In the genomic region with DNA sequence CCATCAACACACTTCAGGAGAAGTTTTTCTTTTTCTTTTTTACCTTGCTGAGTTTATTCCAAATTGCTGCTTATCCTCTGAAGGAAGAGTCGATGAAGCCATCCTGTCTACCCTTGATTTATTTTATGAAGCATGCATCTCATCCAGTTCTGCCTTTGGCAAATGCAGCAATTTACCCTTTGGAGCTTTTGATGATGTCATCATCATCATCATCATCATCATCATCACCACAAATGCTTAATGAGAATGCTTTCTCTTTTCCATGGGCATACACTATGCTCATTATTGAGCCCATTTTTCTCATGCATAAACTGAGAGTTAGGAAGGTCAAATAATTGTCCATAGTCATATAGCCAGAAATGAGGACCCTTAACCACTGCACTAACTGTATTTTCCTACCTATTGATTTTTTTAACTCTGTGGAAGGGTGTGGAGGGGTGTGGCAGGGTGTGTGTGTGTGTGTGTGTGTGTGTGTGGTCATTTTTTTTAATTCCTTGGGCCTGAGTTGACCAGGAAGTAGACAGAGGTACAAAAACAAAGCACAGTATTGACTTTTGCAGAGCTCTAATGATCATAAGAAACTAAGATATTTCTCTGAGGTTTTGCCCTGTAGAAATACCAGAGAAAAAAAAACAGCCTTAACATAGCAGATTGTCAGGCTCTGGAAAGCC, we compare ENCODE assay signal across 2 cellular contexts.
TF ChIP-seq lines count a peak whose summit lies in the region.

No MANE protein-coding gene starts in this region.

TF ChIP-seq in HepG2, 621 proteins besides CTCF, POLR2A, EP300 and RAD21 (continued from another document):
- TF ChIP-seq, protein P1, sequence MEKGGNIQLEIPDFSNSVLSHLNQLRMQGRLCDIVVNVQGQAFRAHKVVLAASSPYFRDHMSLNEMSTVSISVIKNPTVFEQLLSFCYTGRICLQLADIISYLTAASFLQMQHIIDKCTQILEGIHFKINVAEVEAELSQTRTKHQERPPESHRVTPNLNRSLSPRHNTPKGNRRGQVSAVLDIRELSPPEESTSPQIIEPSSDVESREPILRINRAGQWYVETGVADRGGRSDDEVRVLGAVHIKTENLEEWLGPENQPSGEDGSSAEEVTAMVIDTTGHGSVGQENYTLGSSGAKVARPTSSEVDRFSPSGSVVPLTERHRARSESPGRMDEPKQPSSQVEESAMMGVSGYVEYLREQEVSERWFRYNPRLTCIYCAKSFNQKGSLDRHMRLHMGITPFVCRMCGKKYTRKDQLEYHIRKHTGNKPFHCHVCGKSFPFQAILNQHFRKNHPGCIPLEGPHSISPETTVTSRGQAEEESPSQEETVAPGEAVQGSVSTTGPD (CRISPR knock-in tag; IDR thresholded peaks at IDR 0.05) = no peak
- peak; percentile 96 for TF ChIP-seq ATF7 (IDR thresholded peaks at IDR 0.05)
- TF ChIP-seq ATF7 (CRISPR knock-in tag; IDR thresholded peaks at IDR 0.05) = no peak
- peak; percentile 92 for TF ChIP-seq CREB1 (IDR thresholded peaks at IDR 0.05)
- no peak for TF ChIP-seq CREB1 (CRISPR knock-in tag; IDR thresholded peaks at IDR 0.05)

TF ChIP-seq in K562, 482 proteins besides CTCF, POLR2A, EP300 and RAD21 (continued from another document):
- TF ChIP-seq, protein P2, sequence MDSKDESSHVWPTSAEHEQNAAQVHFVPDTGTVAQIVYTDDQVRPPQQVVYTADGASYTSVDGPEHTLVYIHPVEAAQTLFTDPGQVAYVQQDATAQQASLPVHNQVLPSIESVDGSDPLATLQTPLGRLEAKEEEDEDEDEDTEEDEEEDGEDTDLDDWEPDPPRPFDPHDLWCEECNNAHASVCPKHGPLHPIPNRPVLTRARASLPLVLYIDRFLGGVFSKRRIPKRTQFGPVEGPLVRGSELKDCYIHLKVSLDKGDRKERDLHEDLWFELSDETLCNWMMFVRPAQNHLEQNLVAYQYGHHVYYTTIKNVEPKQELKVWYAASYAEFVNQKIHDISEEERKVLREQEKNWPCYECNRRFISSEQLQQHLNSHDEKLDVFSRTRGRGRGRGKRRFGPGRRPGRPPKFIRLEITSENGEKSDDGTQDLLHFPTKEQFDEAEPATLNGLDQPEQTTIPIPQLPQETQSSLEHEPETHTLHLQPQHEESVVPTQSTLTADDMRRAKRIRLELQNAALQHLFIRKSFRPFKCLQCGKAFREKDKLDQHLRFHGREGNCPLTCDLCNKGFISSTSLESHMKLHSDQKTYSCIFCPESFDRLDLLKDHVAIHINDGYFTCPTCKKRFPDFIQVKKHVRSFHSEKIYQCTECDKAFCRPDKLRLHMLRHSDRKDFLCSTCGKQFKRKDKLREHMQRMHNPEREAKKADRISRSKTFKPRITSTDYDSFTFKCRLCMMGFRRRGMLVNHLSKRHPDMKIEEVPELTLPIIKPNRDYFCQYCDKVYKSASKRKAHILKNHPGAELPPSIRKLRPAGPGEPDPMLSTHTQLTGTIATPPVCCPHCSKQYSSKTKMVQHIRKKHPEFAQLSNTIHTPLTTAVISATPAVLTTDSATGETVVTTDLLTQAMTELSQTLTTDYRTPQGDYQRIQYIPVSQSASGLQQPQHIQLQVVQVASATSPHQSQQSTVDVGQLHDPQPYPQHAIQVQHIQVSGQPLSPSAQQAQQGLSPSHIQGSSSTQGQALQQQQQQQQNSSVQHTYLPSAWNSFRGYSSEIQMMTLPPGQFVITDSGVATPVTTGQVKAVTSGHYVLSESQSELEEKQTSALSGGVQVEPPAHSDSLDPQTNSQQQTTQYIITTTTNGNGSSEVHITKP (IDR thresholded peaks at IDR 0.05; ENCODE audit: partially characterized antibody) = no peak
- TF ChIP-seq ESRRA (IDR thresholded peaks at IDR 0.05; ENCODE audit: borderline replicate concordance, low read depth) = 0 out of 2 replicates have a peak, but pooled peaks have one; percentile 53
- no peak for TF ChIP-seq JUND (IDR thresholded peaks at IDR 0.05; ENCODE audit: borderline replicate concordance, low read depth, low read length)
- peak; percentile 60; the same call in 1 of the 3 replicates for TF ChIP-seq JUND (tag; IDR thresholded peaks at IDR 0.05; ENCODE audit: borderline replicate concordance, low read depth, low read length)
- TF ChIP-seq ADNP (tag; IDR thresholded peaks at IDR 0.05) = no peak
- no peak for TF ChIP-seq C11orf30 (IDR thresholded peaks at IDR 0.05; ENCODE audit: low read depth)
- no peak for TF ChIP-seq PML (IDR thresholded peaks at IDR 0.05; ENCODE audit: low read length)
- TF ChIP-seq PHF20 (IDR thresholded peaks at IDR 0.05; ENCODE audit: partially characterized antibody) = no peak
- TF ChIP-seq ATF1 (CRISPR knock-in tag; IDR thresholded peaks at IDR 0.05) = no peak
- peak; percentile 43; the same call in 1 of the 2 replicates for TF ChIP-seq ATF1 (tag; IDR thresholded peaks at IDR 0.05)
- no peak for TF ChIP-seq EP400 (IDR thresholded peaks at IDR 0.05)
- TF ChIP-seq, protein P3, sequence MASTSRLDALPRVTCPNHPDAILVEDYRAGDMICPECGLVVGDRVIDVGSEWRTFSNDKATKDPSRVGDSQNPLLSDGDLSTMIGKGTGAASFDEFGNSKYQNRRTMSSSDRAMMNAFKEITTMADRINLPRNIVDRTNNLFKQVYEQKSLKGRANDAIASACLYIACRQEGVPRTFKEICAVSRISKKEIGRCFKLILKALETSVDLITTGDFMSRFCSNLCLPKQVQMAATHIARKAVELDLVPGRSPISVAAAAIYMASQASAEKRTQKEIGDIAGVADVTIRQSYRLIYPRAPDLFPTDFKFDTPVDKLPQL (IDR thresholded peaks at IDR 0.05; ENCODE audit: extremely low read depth, insufficient read length) = no peak
- TF ChIP-seq KLF13 (tag; IDR thresholded peaks at IDR 0.05; ENCODE audit: borderline replicate concordance, low read depth) = no peak
- TF ChIP-seq HIVEP1 (CRISPR knock-in tag; IDR thresholded peaks at IDR 0.05) = no peak
- TF ChIP-seq, protein P4, sequence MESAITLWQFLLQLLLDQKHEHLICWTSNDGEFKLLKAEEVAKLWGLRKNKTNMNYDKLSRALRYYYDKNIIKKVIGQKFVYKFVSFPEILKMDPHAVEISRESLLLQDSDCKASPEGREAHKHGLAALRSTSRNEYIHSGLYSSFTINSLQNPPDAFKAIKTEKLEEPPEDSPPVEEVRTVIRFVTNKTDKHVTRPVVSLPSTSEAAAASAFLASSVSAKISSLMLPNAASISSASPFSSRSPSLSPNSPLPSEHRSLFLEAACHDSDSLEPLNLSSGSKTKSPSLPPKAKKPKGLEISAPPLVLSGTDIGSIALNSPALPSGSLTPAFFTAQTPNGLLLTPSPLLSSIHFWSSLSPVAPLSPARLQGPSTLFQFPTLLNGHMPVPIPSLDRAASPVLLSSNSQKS (CRISPR knock-in tag; IDR thresholded peaks at IDR 0.05) = no peak
- TF ChIP-seq, protein P5, sequence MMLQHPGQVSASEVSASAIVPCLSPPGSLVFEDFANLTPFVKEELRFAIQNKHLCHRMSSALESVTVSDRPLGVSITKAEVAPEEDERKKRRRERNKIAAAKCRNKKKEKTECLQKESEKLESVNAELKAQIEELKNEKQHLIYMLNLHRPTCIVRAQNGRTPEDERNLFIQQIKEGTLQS (IDR thresholded peaks at IDR 0.05) = peak; percentile 83
- TF ChIP-seq, protein P5 (CRISPR knock-in tag; conservative IDR thresholded peaks at IDR 0.05) = no peak
